Comparison of ENCODE assay signal across 14 cellular contexts in genomic region chr16:77133706-77134105, GRCh38. TPM values are rescaled to one million over a fixed set of nuclear protein-coding genes. Genes with fewer than 3 reads are reported as not detected.
DNase-seq lines count a peak whose midpoint lies in the region; ATAC-seq and TF ChIP-seq lines count a peak whose summit lies in the region.
"Had no signal": no experiment of that assay in that cellular context is flagged by ENCODE, and none has a peak within 500 bp of the region (broad histone marks: within the 10 kb centered on the region; RNA-seq: fewer than 3 reads in every experiment).

No MANE protein-coding gene starts in this region.

- H3K27me3 ChIP-seq in endodermal cell (ENCODE audit: control insufficient read depth, insufficient read depth, low read length, poor library complexity, severe bottlenecking), result no peaks in the 10 kb centered on the region
- H3K27me3 ChIP-seq: BLaER1 treated with 17β-estradiol and CSF1 and Interleukin-3, amounts not matched to agents 10 nM and 100 nM had no signal

- H3K4me3 Mint-ChIP-seq in endodermal cell, result peak overlapping the region; percentile 8
- H3K4me3 Mint-ChIP-seq: B cell; CD8-positive, alpha-beta T cell had no signal

- peaks cover 45% of the 10 kb centered on the region for H3K4me1 Mint-ChIP-seq in endodermal cell
- H3K4me1 Mint-ChIP-seq: B cell had no signal

- no peak for ATAC-seq in left ventricle myocardium superior
- ATAC-seq: CD8-positive, alpha-beta T cell had no signal

- 27 to 58% methylated on average over 4 of the region's 4 CpGs for WGBS in endodermal cell (ENCODE audit: insufficient coverage in 1 of 2, insufficient read length in 1 of 2), 2 experiments

- no peaks in the 10 kb centered on the region for H3K36me3 Mint-ChIP-seq in endodermal cell (ENCODE audit: low read depth)
- H3K36me3 Mint-ChIP-seq: CD8-positive, alpha-beta T cell had no signal

- no peak for TF ChIP-seq CTCF in endodermal cell (conservative IDR thresholded peaks at IDR 0.05)

- peaks cover 5% of the 10 kb centered on the region for H3K9me3 Mint-ChIP-seq in endodermal cell
- H3K9me3 Mint-ChIP-seq: CD8-positive, alpha-beta T cell had no signal

- DNase-seq in NCI-H748 (lab: John Stamatoyannopoulos, UW; ENCODE audit: unreplicated experiment) (peak; percentile 21), NCI-H748 treated with DMSO at 0.1 percent for 48 hours (lab: John Stamatoyannopoulos, UW) (no peak), NCI-H146 (lab: John Stamatoyannopoulos, UW) (peak; percentile 90), endodermal cell (peak; percentile 74), NCI-H1048 (lab: John Stamatoyannopoulos, UW) (no peak), left ventricle myocardium superior (no peak)
- DNase-seq in activated naive CD4-positive, alpha-beta T cell (lab: John Stamatoyannopoulos, UW), result no peak
- DNase-seq: Calu3; CD8-positive, alpha-beta T cell; DMS79 treated with DMSO at 0.1 percent for 48 hours; GF-D8; HCEC 1CT had no signal

- peak overlapping the region; percentile 16 for H3K9ac ChIP-seq in endodermal cell (ENCODE audit: extremely low read depth, low read length, poor library complexity, severe bottlenecking)
- H3K9ac ChIP-seq: BLaER1 treated with 17β-estradiol and CSF1 and Interleukin-3, amounts not matched to agents 10 nM and 100 nM had no signal

- H3K36me3 ChIP-seq in endodermal cell (ENCODE audit: control insufficient read depth, insufficient read depth, low read length), result no peaks in the 10 kb centered on the region
- H3K36me3 ChIP-seq: BLaER1 treated with 17β-estradiol and CSF1 and Interleukin-3, amounts not matched to agents 10 nM and 100 nM had no signal

- H3K4me3 ChIP-seq in endodermal cell (ENCODE audit: low read length), result no peak overlapping the region
- H3K4me3 ChIP-seq: BLaER1 treated with 17β-estradiol and CSF1 and Interleukin-3, amounts not matched to agents 10 nM and 100 nM had no signal

- peak overlapping the region; percentile 49 for H3K27ac Mint-ChIP-seq in endodermal cell
- H3K27ac Mint-ChIP-seq: B cell; CD8-positive, alpha-beta T cell had no signal

- peaks cover under 1% of the 10 kb centered on the region for H3K9me3 ChIP-seq in endodermal cell (ENCODE audit: control insufficient read depth, low read length)
- H3K9me3 ChIP-seq: BLaER1 treated with 17β-estradiol and CSF1 and Interleukin-3, amounts not matched to agents 10 nM and 100 nM had no signal

- H3K27me3 Mint-ChIP-seq in endodermal cell (ENCODE audit: insufficient read depth), result peaks cover 17% of the 10 kb centered on the region

- intact Hi-C loops in left ventricle myocardium superior (cut with micrococcal nuclease), result no loop called here

- peaks cover 11% of the 10 kb centered on the region for H3K4me1 ChIP-seq in endodermal cell (ENCODE audit: control insufficient read depth, insufficient read depth, low read length)
- H3K4me1 ChIP-seq: BLaER1 treated with 17β-estradiol and CSF1 and Interleukin-3, amounts not matched to agents 10 nM and 100 nM had no signal

- no peak overlapping the region for H3K27ac ChIP-seq in endodermal cell (ENCODE audit: low read depth, low read length)
- H3K27ac ChIP-seq: BLaER1 treated with 17β-estradiol and CSF1 and Interleukin-3, amounts not matched to agents 10 nM and 100 nM had no signal

RNA-seq across cellular contexts. Expression of gene MON1B, which starts 57.3 kb away (rescaled TPM):
- total RNA-seq in endodermal cell (10 to 100 TPM; 43.6 to 45.7 TPM), left ventricle myocardium superior (15.1 TPM)
- polyA plus RNA-seq in endodermal cell (2013, experiment 1 of 2), result 26.8 TPM
- 24.0 TPM for polyA plus RNA-seq in endodermal cell (2013, experiment 2 of 2)

Comparison
In these comparisons a context has a peak if more than half of its experiments do, and no peak if none do; other contexts are left out.
1. DNase-seq: peak in NCI-H748 (single experiment), NCI-H146 (single experiment) and endodermal cell (single experiment); none in NCI-H748 treated with DMSO at 0.1 percent for 48 hours (single experiment), activated naive CD4-positive, alpha-beta T cell (0 of 4), NCI-H1048 (single experiment) and left ventricle myocardium superior (single experiment).